Comparison of ENCODE assay signal across 2 cellular contexts in the genomic region with DNA sequence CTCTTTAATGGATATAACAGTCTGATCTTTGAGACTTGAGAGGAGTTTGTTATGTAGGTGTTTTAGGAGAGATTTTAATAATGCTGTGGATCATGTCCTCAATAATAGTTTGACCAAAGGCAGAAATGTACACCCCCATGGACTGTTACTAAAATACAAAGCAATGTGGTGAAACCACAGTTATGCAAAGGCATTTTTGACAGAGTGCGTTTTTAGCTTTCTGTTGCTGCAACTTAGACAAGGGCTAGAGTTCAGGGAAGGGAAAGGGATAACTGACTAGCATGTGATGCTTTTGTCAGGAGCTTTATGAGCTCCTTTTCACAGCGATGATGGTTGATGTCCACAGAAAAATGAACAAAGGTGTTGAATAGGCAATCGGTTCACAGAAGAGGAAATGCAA.
TF ChIP-seq lines count a peak whose summit lies in the region.

No MANE protein-coding gene starts in this region.

TF ChIP-seq in SK-N-SH, 30 proteins besides CTCF, POLR2A, EP300 and RAD21 (continued from another document):
- TF ChIP-seq, protein P1, sequence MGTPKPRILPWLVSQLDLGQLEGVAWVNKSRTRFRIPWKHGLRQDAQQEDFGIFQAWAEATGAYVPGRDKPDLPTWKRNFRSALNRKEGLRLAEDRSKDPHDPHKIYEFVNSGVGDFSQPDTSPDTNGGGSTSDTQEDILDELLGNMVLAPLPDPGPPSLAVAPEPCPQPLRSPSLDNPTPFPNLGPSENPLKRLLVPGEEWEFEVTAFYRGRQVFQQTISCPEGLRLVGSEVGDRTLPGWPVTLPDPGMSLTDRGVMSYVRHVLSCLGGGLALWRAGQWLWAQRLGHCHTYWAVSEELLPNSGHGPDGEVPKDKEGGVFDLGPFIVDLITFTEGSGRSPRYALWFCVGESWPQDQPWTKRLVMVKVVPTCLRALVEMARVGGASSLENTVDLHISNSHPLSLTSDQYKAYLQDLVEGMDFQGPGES (IDR thresholded peaks at IDR 0.05; ENCODE audit: low read depth, low read length), result no peak
- TF ChIP-seq TEAD4 (IDR thresholded peaks at IDR 0.05; ENCODE audit: borderline replicate concordance, insufficient read depth), result 0 out of 2 replicates have a peak, but pooled peaks have one; percentile 38
- no peak for TF ChIP-seq EZH2phosphoT487 (IDR thresholded peaks at IDR 0.05; ENCODE audit: borderline replicate concordance, low read depth)
- TF ChIP-seq, protein P2, sequence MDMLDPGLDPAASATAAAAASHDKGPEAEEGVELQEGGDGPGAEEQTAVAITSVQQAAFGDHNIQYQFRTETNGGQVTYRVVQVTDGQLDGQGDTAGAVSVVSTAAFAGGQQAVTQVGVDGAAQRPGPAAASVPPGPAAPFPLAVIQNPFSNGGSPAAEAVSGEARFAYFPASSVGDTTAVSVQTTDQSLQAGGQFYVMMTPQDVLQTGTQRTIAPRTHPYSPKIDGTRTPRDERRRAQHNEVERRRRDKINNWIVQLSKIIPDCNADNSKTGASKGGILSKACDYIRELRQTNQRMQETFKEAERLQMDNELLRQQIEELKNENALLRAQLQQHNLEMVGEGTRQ (IDR thresholded peaks at IDR 0.05; ENCODE audit: borderline replicate concordance, low read depth, low read length), result no peak
- TF ChIP-seq YY1 (IDR thresholded peaks at IDR 0.05; ENCODE audit: low read depth), result no peak
- TF ChIP-seq TCF12 (IDR thresholded peaks at IDR 0.05), result peak; percentile 39; the same call in 1 of the 2 replicates
- no peak for TF ChIP-seq NRF1 (IDR thresholded peaks at IDR 0.05; ENCODE audit: low read depth, low read length)
- peak; percentile 11; the same call in 1 of the 2 replicates for TF ChIP-seq NFIC (IDR thresholded peaks at IDR 0.05; ENCODE audit: borderline replicate concordance)
- no peak for TF ChIP-seq SMC3 (IDR thresholded peaks at IDR 0.05; ENCODE audit: low read depth, low read length)
- TF ChIP-seq RFX5 (IDR thresholded peaks at IDR 0.05; ENCODE audit: low read length), result no peak
- no peak for TF ChIP-seq FOXM1 (IDR thresholded peaks at IDR 0.05; ENCODE audit: low read depth)
- TF ChIP-seq GABPA (IDR thresholded peaks at IDR 0.05; ENCODE audit: low read depth), result no peak
- TF ChIP-seq, protein P3, sequence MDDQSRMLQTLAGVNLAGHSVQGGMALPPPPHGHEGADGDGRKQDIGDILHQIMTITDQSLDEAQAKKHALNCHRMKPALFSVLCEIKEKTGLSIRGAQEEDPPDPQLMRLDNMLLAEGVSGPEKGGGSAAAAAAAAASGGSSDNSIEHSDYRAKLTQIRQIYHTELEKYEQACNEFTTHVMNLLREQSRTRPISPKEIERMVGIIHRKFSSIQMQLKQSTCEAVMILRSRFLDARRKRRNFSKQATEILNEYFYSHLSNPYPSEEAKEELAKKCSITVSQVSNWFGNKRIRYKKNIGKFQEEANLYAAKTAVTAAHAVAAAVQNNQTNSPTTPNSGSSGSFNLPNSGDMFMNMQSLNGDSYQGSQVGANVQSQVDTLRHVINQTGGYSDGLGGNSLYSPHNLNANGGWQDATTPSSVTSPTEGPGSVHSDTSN (IDR thresholded peaks at IDR 0.05), result peak; percentile 29; the same call in 1 of the 2 replicates
- no peak for TF ChIP-seq ELF1 (IDR thresholded peaks at IDR 0.05)
- no peak for TF ChIP-seq MEF2A (IDR thresholded peaks at IDR 0.05; ENCODE audit: borderline replicate concordance, low read depth)
- TF ChIP-seq, protein P4, sequence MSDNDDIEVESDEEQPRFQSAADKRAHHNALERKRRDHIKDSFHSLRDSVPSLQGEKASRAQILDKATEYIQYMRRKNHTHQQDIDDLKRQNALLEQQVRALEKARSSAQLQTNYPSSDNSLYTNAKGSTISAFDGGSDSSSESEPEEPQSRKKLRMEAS (IDR thresholded peaks at IDR 0.05; ENCODE audit: low read depth), result no peak
- TF ChIP-seq, protein P5, sequence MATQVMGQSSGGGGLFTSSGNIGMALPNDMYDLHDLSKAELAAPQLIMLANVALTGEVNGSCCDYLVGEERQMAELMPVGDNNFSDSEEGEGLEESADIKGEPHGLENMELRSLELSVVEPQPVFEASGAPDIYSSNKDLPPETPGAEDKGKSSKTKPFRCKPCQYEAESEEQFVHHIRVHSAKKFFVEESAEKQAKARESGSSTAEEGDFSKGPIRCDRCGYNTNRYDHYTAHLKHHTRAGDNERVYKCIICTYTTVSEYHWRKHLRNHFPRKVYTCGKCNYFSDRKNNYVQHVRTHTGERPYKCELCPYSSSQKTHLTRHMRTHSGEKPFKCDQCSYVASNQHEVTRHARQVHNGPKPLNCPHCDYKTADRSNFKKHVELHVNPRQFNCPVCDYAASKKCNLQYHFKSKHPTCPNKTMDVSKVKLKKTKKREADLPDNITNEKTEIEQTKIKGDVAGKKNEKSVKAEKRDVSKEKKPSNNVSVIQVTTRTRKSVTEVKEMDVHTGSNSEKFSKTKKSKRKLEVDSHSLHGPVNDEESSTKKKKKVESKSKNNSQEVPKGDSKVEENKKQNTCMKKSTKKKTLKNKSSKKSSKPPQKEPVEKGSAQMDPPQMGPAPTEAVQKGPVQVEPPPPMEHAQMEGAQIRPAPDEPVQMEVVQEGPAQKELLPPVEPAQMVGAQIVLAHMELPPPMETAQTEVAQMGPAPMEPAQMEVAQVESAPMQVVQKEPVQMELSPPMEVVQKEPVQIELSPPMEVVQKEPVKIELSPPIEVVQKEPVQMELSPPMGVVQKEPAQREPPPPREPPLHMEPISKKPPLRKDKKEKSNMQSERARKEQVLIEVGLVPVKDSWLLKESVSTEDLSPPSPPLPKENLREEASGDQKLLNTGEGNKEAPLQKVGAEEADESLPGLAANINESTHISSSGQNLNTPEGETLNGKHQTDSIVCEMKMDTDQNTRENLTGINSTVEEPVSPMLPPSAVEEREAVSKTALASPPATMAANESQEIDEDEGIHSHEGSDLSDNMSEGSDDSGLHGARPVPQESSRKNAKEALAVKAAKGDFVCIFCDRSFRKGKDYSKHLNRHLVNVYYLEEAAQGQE (IDR thresholded peaks at IDR 0.05; ENCODE audit: low read depth, low read length), result no peak
- TF ChIP-seq, protein P6, sequence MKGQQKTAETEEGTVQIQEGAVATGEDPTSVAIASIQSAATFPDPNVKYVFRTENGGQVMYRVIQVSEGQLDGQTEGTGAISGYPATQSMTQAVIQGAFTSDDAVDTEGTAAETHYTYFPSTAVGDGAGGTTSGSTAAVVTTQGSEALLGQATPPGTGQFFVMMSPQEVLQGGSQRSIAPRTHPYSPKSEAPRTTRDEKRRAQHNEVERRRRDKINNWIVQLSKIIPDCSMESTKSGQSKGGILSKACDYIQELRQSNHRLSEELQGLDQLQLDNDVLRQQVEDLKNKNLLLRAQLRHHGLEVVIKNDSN (IDR thresholded peaks at IDR 0.05; ENCODE audit: borderline replicate concordance, low read depth), result no peak
- TF ChIP-seq TAF1 (IDR thresholded peaks at IDR 0.05; ENCODE audit: borderline replicate concordance, low read depth, low read length), result no peak
- no peak for TF ChIP-seq SIN3A (IDR thresholded peaks at IDR 0.05; ENCODE audit: borderline replicate concordance, low read depth, low read length)
- TF ChIP-seq JUND (IDR thresholded peaks at IDR 0.05), result no peak

TF ChIP-seq in SK-N-SH treated with all-trans-retinoic acid at 6 μM for 48 hours, 23 proteins besides CTCF, POLR2A, EP300 and RAD21 (continued from another document):
- no peak for TF ChIP-seq ZNF565 (CRISPR knock-in tag; conservative IDR thresholded peaks at IDR 0.05; ENCODE audit: low read depth)
- no peak for TF ChIP-seq TOX (CRISPR knock-in tag; IDR thresholded peaks at IDR 0.05; ENCODE audit: borderline replicate concordance)
- no peak for TF ChIP-seq ZFP3 (CRISPR knock-in tag; IDR thresholded peaks at IDR 0.05)
- TF ChIP-seq, protein P7, sequence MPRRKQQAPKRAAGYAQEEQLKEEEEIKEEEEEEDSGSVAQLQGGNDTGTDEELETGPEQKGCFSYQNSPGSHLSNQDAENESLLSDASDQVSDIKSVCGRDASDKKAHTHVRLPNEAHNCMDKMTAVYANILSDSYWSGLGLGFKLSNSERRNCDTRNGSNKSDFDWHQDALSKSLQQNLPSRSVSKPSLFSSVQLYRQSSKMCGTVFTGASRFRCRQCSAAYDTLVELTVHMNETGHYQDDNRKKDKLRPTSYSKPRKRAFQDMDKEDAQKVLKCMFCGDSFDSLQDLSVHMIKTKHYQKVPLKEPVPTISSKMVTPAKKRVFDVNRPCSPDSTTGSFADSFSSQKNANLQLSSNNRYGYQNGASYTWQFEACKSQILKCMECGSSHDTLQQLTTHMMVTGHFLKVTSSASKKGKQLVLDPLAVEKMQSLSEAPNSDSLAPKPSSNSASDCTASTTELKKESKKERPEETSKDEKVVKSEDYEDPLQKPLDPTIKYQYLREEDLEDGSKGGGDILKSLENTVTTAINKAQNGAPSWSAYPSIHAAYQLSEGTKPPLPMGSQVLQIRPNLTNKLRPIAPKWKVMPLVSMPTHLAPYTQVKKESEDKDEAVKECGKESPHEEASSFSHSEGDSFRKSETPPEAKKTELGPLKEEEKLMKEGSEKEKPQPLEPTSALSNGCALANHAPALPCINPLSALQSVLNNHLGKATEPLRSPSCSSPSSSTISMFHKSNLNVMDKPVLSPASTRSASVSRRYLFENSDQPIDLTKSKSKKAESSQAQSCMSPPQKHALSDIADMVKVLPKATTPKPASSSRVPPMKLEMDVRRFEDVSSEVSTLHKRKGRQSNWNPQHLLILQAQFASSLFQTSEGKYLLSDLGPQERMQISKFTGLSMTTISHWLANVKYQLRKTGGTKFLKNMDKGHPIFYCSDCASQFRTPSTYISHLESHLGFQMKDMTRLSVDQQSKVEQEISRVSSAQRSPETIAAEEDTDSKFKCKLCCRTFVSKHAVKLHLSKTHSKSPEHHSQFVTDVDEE (CRISPR knock-in tag; IDR thresholded peaks at IDR 0.05), result no peak
- no peak for TF ChIP-seq ZC3H10 (CRISPR knock-in tag; IDR thresholded peaks at IDR 0.05)
- no peak for TF ChIP-seq ZFP30 (CRISPR knock-in tag; IDR thresholded peaks at IDR 0.05)
- no peak for TF ChIP-seq PPARA (CRISPR knock-in tag; IDR thresholded peaks at IDR 0.05; ENCODE audit: borderline replicate concordance)
- TF ChIP-seq RARB (CRISPR knock-in tag; IDR thresholded peaks at IDR 0.05), result no peak
- TF ChIP-seq, protein P8, sequence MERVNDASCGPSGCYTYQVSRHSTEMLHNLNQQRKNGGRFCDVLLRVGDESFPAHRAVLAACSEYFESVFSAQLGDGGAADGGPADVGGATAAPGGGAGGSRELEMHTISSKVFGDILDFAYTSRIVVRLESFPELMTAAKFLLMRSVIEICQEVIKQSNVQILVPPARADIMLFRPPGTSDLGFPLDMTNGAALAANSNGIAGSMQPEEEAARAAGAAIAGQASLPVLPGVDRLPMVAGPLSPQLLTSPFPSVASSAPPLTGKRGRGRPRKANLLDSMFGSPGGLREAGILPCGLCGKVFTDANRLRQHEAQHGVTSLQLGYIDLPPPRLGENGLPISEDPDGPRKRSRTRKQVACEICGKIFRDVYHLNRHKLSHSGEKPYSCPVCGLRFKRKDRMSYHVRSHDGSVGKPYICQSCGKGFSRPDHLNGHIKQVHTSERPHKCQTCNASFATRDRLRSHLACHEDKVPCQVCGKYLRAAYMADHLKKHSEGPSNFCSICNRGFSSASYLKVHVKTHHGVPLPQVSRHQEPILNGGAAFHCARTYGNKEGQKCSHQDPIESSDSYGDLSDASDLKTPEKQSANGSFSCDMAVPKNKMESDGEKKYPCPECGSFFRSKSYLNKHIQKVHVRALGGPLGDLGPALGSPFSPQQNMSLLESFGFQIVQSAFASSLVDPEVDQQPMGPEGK (CRISPR knock-in tag; IDR thresholded peaks at IDR 0.05; ENCODE audit: borderline replicate concordance), result no peak
- no peak for TF ChIP-seq SNAI2 (CRISPR knock-in tag; IDR thresholded peaks at IDR 0.05)
- TF ChIP-seq GLIS3 (CRISPR knock-in tag; IDR thresholded peaks at IDR 0.05), result no peak
- TF ChIP-seq, protein P9, sequence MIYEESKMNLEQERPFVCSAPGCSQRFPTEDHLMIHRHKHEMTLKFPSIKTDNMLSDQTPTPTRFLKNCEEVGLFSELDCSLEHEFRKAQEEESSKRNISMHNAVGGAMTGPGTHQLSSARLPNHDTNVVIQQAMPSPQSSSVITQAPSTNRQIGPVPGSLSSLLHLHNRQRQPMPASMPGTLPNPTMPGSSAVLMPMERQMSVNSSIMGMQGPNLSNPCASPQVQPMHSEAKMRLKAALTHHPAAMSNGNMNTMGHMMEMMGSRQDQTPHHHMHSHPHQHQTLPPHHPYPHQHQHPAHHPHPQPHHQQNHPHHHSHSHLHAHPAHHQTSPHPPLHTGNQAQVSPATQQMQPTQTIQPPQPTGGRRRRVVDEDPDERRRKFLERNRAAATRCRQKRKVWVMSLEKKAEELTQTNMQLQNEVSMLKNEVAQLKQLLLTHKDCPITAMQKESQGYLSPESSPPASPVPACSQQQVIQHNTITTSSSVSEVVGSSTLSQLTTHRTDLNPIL (CRISPR knock-in tag; IDR thresholded peaks at IDR 0.05; ENCODE audit: low read depth), result no peak
- no peak for TF ChIP-seq CSDC2 (CRISPR knock-in tag; IDR thresholded peaks at IDR 0.05)
- no peak for TF ChIP-seq ESRRG (CRISPR knock-in tag; IDR thresholded peaks at IDR 0.05)
